ENCODE assay signal across 25 cellular contexts in genomic region chr6:47534063-47534462, GRCh38. TPM values are rescaled to one million over a fixed set of nuclear protein-coding genes. Genes with fewer than 3 reads are reported as not detected.
DNase-seq lines count a peak whose midpoint lies in the region; ATAC-seq, FAIRE-seq and TF ChIP-seq lines count a peak whose summit lies in the region.
"Had no signal": no experiment of that assay in that cellular context is flagged by ENCODE, and none has a peak within 500 bp of the region (broad histone marks: within the 10 kb centered on the region; RNA-seq: fewer than 3 reads in every experiment).

No MANE protein-coding gene starts in this region.

- H2AFZ ChIP-seq in GM23338 = no peak overlapping the region
- H2AFZ ChIP-seq in PC-9 = no peak overlapping the region
- H2AFZ ChIP-seq: GM23248 had no signal

- peak; percentile 14 for FAIRE-seq in colon (lab: Jason Lieb, UNC)
- FAIRE-seq: G401.6, GM12891, GM19239, H54, HTR-8/SVneo had no signal

- H3K9me2 ChIP-seq in GM23338 (ENCODE audit: insufficient read depth) = no peaks in the 10 kb centered on the region
- no peaks in the 10 kb centered on the region; the same call in 1 of the 2 replicates for H3K9me2 ChIP-seq in PC-9 (ENCODE audit: insufficient read depth)

- POLR2A ChIA-PET in PC-9 (lab: Charles Lee; ENCODE audit: unreplicated experiment) = interaction anchor here (0.6 kb wide), 1 partner anchor 14 kb away, joined by 4 read pairs; no protein-coding TSS in a partner anchor

- H3K27me3 ChIP-seq in GM23338 (ENCODE audit: insufficient read depth) = no peaks in the 10 kb centered on the region
- H3K27me3 ChIP-seq in PC-9 (ENCODE audit: insufficient read depth, low read depth) = no peaks in the 10 kb centered on the region
- H3K27me3 ChIP-seq: BLaER1 treated with 17β-estradiol and CSF1 and Interleukin-3, amounts not matched to agents 10 nM and 100 nM had no signal

- H3K4me1 Mint-ChIP-seq in GM23338 = peaks cover 6% of the 10 kb centered on the region; the same call in 2 of the 3 replicates
- peaks cover 5% of the 10 kb centered on the region for H3K4me1 Mint-ChIP-seq in nephron progenitor cell
- peaks cover 6% of the 10 kb centered on the region for H3K4me1 Mint-ChIP-seq in activated CD4-positive, alpha-beta T cell treated with anti-CD3 and anti-CD28 coated beads, Interleukin-2, amount 10 ng/mL, durations not matched to agents 24 days and 14 days
- peaks cover 8% of the 10 kb centered on the region for H3K4me1 Mint-ChIP-seq in chondrocyte (ENCODE audit: low read depth)

- H3K4me2 ChIP-seq in GM23338 (no peak overlapping the region), PC-9 (no peak overlapping the region)
- H3K4me2 ChIP-seq: BLaER1 treated with 17β-estradiol and CSF1 and Interleukin-3, amounts not matched to agents 10 nM and 100 nM had no signal

- H3K9me3 ChIP-seq in PC-9 (ENCODE audit: insufficient read depth, low read depth) = no peaks in the 10 kb centered on the region

- H4K20me1 ChIP-seq in GM23338 (replicated peaks; ENCODE audit: insufficient read depth) (peaks cover 13% of the 10 kb centered on the region), PC-9 (ENCODE audit: insufficient read depth) (no peaks in the 10 kb centered on the region; the same call in 1 of the 2 replicates)

- H3K4me3 Mint-ChIP-seq in GM23338 (no peak overlapping the region), nephron progenitor cell (no peak overlapping the region), chondrocyte (ENCODE audit: unreplicated experiment) (no peak overlapping the region)
- no peak overlapping the region for H3K4me3 Mint-ChIP-seq in activated CD4-positive, alpha-beta T cell treated with anti-CD3 and anti-CD28 coated beads, Interleukin-2, amount 10 ng/mL, durations not matched to agents 24 days and 14 days
- H3K4me3 Mint-ChIP-seq: B cell; CD4-positive, CD25-positive, alpha-beta regulatory T cell; CD8-positive, alpha-beta memory T cell; HFFc6 had no signal

- H3K36me3 ChIP-seq in GM23338 (ENCODE audit: insufficient read depth) = peaks cover 15% of the 10 kb centered on the region; the same call in 1 of the 2 replicates
- H3K36me3 ChIP-seq in PC-9 (ENCODE audit: low read depth) = peaks cover 27% of the 10 kb centered on the region

- in situ Hi-C loops in ACHN (cut with HindIII; ENCODE audit: low pct_ligation_motif_present, low pct_unique_long_range_greater_than_20kb, low sequenced_read_pairs) = no loop called here

- CTCF ChIA-PET in PC-9 (lab: Charles Lee) = no interaction called here

- peaks cover 98% of the 10 kb centered on the region for H3K79me2 ChIP-seq in GM23338 (replicated peaks; ENCODE audit: insufficient read depth)
- H3K79me2 ChIP-seq in PC-9 (ENCODE audit: low read depth) = peaks cover 43% of the 10 kb centered on the region

- H3K4me1 ChIP-seq in GM23338 (ENCODE audit: insufficient read depth) (peaks cover 10% of the 10 kb centered on the region), PC-9 (replicated peaks; ENCODE audit: insufficient read depth) (no peaks in the 10 kb centered on the region)
- H3K4me1 ChIP-seq: BLaER1 treated with 17β-estradiol and CSF1 and Interleukin-3, amounts not matched to agents 10 nM and 100 nM had no signal

- intact Hi-C loops in PC-9 (cut with micrococcal nuclease; ENCODE audit: unreplicated experiment) = no loop called here
- intact Hi-C loops in activated CD4-positive, alpha-beta T cell treated with anti-CD3 and anti-CD28 coated beads, Interleukin-2, amount 10 ng/mL, durations not matched to agents 24 days and 14 days (cut with micrococcal nuclease) = loop anchor here (10.0 kb wide), 1 partner anchor 119 kb away; no protein-coding TSS in a partner anchor

- no peak for DNase-seq in GM23338 (ENCODE audit: low spot score)
- no peak for DNase-seq in PC-9
- DNase-seq in nephron progenitor cell = no peak
- DNase-seq in activated CD4-positive, alpha-beta T cell treated with anti-CD3 and anti-CD28 coated beads for 4 hours = no peak
- no peak for DNase-seq in activated CD4-positive, alpha-beta T cell treated with anti-CD3 and anti-CD28 coated beads, Interleukin-2, amount 10 ng/mL, durations not matched to agents 24 days and 14 days
- no peak for DNase-seq in ACHN
- no peak for DNase-seq in chondrocyte (ENCODE audit: low spot score)
- DNase-seq: 8988T; CD4-positive, CD25-positive, alpha-beta regulatory T cell; CD8-positive, alpha-beta memory T cell; COR-L47; DMS 273 treated with DMSO at 0.1 percent for 48 hours; GM23248; HCEC 1CT; HFFc6; IMR-90 had no signal

- no peaks in the 10 kb centered on the region for H3F3A ChIP-seq in GM23338 (replicated peaks; ENCODE audit: low read depth)
- H3F3A ChIP-seq in PC-9 (ENCODE audit: insufficient read depth, low read depth) = no peaks in the 10 kb centered on the region; the same call in 1 of the 2 replicates

- H3K9me3 Mint-ChIP-seq in GM23338 = no peaks in the 10 kb centered on the region
- peaks cover 3% of the 10 kb centered on the region for H3K9me3 Mint-ChIP-seq in nephron progenitor cell
- H3K9me3 Mint-ChIP-seq in activated CD4-positive, alpha-beta T cell treated with anti-CD3 and anti-CD28 coated beads, Interleukin-2, amount 10 ng/mL, durations not matched to agents 24 days and 14 days = no peaks in the 10 kb centered on the region
- H3K9me3 Mint-ChIP-seq in chondrocyte (ENCODE audit: low read depth) = no peaks in the 10 kb centered on the region
- H3K9me3 Mint-ChIP-seq: CD4-positive, CD25-positive, alpha-beta regulatory T cell; CD8-positive, alpha-beta memory T cell; HFFc6 had no signal

- BruUV-seq in PC-9 (replicated peaks; lab: Mats Ljungman, UMichigan) = TSS peak; percentile 7

- peaks cover 30% of the 10 kb centered on the region; the same call in 2 of the 3 replicates for H3K36me3 Mint-ChIP-seq in GM23338 (ENCODE audit: low read depth)
- peaks cover 61% of the 10 kb centered on the region for H3K36me3 Mint-ChIP-seq in nephron progenitor cell (ENCODE audit: low read depth)
- peaks cover 30% of the 10 kb centered on the region for H3K36me3 Mint-ChIP-seq in activated CD4-positive, alpha-beta T cell treated with anti-CD3 and anti-CD28 coated beads, Interleukin-2, amount 10 ng/mL, durations not matched to agents 24 days and 14 days (ENCODE audit: low read depth)
- H3K36me3 Mint-ChIP-seq in chondrocyte (ENCODE audit: low read depth) = peaks cover 2% of the 10 kb centered on the region

- H3K27ac Mint-ChIP-seq in GM23338 = no peak overlapping the region
- H3K27ac Mint-ChIP-seq in nephron progenitor cell = peak overlapping the region; percentile 61
- no peak overlapping the region for H3K27ac Mint-ChIP-seq in activated CD4-positive, alpha-beta T cell treated with anti-CD3 and anti-CD28 coated beads, Interleukin-2, amount 10 ng/mL, durations not matched to agents 24 days and 14 days
- no peak overlapping the region for H3K27ac Mint-ChIP-seq in chondrocyte (ENCODE audit: unreplicated experiment)
- H3K27ac Mint-ChIP-seq: B cell, HFFc6 had no signal

- peak overlapping the region; percentile 43; the same call in 1 of the 2 replicates for H3K27ac ChIP-seq in GM23338 (ENCODE audit: low read depth)
- H3K27ac ChIP-seq in PC-9 = no peak overlapping the region
- H3K27ac ChIP-seq: BLaER1 treated with 17β-estradiol and CSF1 and Interleukin-3, amounts not matched to agents 10 nM and 100 nM; GM23248; HL-60 had no signal

- no peak for ATAC-seq in GM23338

- H3K27me3 Mint-ChIP-seq in GM23338 (ENCODE audit: insufficient read depth, low read depth, poor library complexity) (no peaks in the 10 kb centered on the region), nephron progenitor cell (ENCODE audit: low read depth, poor library complexity) (no peaks in the 10 kb centered on the region), chondrocyte (ENCODE audit: low read depth) (no peaks in the 10 kb centered on the region)
- H3K27me3 Mint-ChIP-seq in activated CD4-positive, alpha-beta T cell treated with anti-CD3 and anti-CD28 coated beads, Interleukin-2, amount 10 ng/mL, durations not matched to agents 24 days and 14 days = no peaks in the 10 kb centered on the region
- H3K27me3 Mint-ChIP-seq: B cell; CD4-positive, CD25-positive, alpha-beta regulatory T cell; CD8-positive, alpha-beta memory T cell had no signal

- no peak overlapping the region for H3K4me3 ChIP-seq in GM23338
- H3K4me3 ChIP-seq in PC-9 = no peak overlapping the region
- H3K4me3 ChIP-seq: BLaER1 treated with 17β-estradiol and CSF1 and Interleukin-3, amounts not matched to agents 10 nM and 100 nM; GM23248 had no signal

- TF ChIP-seq CTCF in GM23338 (conservative IDR thresholded peaks at IDR 0.05; ENCODE audit: low read depth in 2 of 2) (no peak), PC-9 (conservative IDR thresholded peaks at IDR 0.05) (no peak), nephron progenitor cell (IDR thresholded peaks at IDR 0.05) (no peak), chondrocyte (IDR thresholded peaks at IDR 0.05) (no peak)

RNA-seq across cellular contexts. Expression of gene CD2AP, which starts 56.5 kb away (rescaled TPM):
- total RNA-seq in GM23338 (2014; rRNA removed; shearing (Covaris generic)) = 81.7 and 93.2 TPM in 2 replicates
- polyA plus RNA-seq in GM23338 (2016; fragmentation: Nextera tagmentation; extraction: Ambion mirVana) = 29.9 and 38.0 TPM in 2 replicates
- total RNA-seq in PC-9 (2021) (48.8 and 55.5 TPM in 2 replicates), chondrocyte (16.1 to 17.8 TPM (median 16.2 TPM) in 3 replicates)
- total RNA-seq in activated CD4-positive, alpha-beta T cell treated with anti-CD3 and anti-CD28 coated beads, Interleukin-2, amount 10 ng/mL, durations not matched to agents 24 days and 14 days = 26.3 and 29.6 TPM in 2 replicates
